Comparison of ENCODE assay signal across 8 cellular contexts in genomic region chr5:155556222-155556621, GRCh38.
"Had no signal": no experiment of that assay in that cellular context is flagged by ENCODE, and none has a peak within 500 bp of the region (broad histone marks: within the 10 kb centered on the region; RNA-seq: fewer than 3 reads in every experiment).

No MANE protein-coding gene starts in this region.

- H3K9ac ChIP-seq: GM23248, KMS-11 had no signal

- H3K4me2 ChIP-seq: KMS-11 had no signal

- H3K4me3 ChIP-seq: GM23248 had no signal

- DNase-seq: GM23248, H9, HCEC 1CT, KBM-7 had no signal

- H2AFZ ChIP-seq: GM23248 had no signal

- H3K27ac Mint-ChIP-seq: H9 had no signal

- FAIRE-seq: H1, H54, HTR-8/SVneo had no signal

- H3K9me3 Mint-ChIP-seq: H9 had no signal

- H3K27ac ChIP-seq: GM23248, KMS-11 had no signal

- H3K4me3 Mint-ChIP-seq: H9 had no signal
